ENCODE assay signal across 2 cellular contexts in genomic region chr7:28364082-28364481, GRCh38.
TF ChIP-seq lines count a peak whose summit lies in the region.

No MANE protein-coding gene starts in this region.

TF ChIP-seq in HCT116, 20 proteins besides CTCF, POLR2A, EP300 and RAD21:
- TF ChIP-seq SIN3A (IDR thresholded peaks at IDR 0.05; ENCODE audit: low read depth) (no peak), ZFX (IDR thresholded peaks at IDR 0.05) (no peak), YY1 (IDR thresholded peaks at IDR 0.05; ENCODE audit: extremely low read depth, insufficient replicate concordance, low read depth, low read length) (no peak), REST (IDR thresholded peaks at IDR 0.05; ENCODE audit: low read depth) (no peak), EZH2phosphoT487 (IDR thresholded peaks at IDR 0.05; ENCODE audit: borderline replicate concordance) (no peak), POLR2AphosphoS5 (IDR thresholded peaks at IDR 0.05; ENCODE audit: low read depth, low read length) (no peak), EGR1 (IDR thresholded peaks at IDR 0.05; ENCODE audit: low read depth) (no peak), MAX (IDR thresholded peaks at IDR 0.05) (no peak), ELF1 (IDR thresholded peaks at IDR 0.05; ENCODE audit: borderline replicate concordance, low read depth) (no peak), SP1 (IDR thresholded peaks at IDR 0.05; ENCODE audit: low read depth) (no peak), ZBTB33 (IDR thresholded peaks at IDR 0.05; ENCODE audit: extremely low read depth, insufficient replicate concordance, low read length) (no peak), JUND (IDR thresholded peaks at IDR 0.05) (no peak), SRF (IDR thresholded peaks at IDR 0.05; ENCODE audit: low read depth) (no peak), FOSL1 (IDR thresholded peaks at IDR 0.05; ENCODE audit: low read depth) (no peak)

TF ChIP-seq in GM12878, 131 proteins besides CTCF, POLR2A, EP300 and RAD21:
- no peak for TF ChIP-seq SMAD5 (IDR thresholded peaks at IDR 0.05; ENCODE audit: low read depth)
TF ChIP-seq in GM12878: peak in this region for 0.
